14 cellular contexts compared by ENCODE assay signal in genomic region chr1:61047061-61047460, GRCh38. TPM values are rescaled to one million over a fixed set of nuclear protein-coding genes. Genes with fewer than 3 reads are reported as not detected.
DNase-seq lines count a peak whose midpoint lies in the region; ATAC-seq and TF ChIP-seq lines count a peak whose summit lies in the region.
"Had no signal": no experiment of that assay in that cellular context is flagged by ENCODE, and none has a peak within 500 bp of the region (broad histone marks: within the 10 kb centered on the region; RNA-seq: fewer than 3 reads in every experiment).

No MANE protein-coding gene starts in this region.

- intact Hi-C loops in CD4-positive, alpha-beta T cell (cut with DNase I, micrococcal nuclease) = loop anchor here (5.0 to 10.0 kb wide), 6 partner anchors 308 to 1072 kb away; no protein-coding TSS in a partner anchor
- intact Hi-C loops in PC-3 (cut with micrococcal nuclease) (no loop called here), aorta (cut with DNase I) (loop anchor here (10.0 kb wide), 2 partner anchors 598 to 1072 kb away; no protein-coding TSS in a partner anchor)

- no peaks in the 10 kb centered on the region for H3K9me3 ChIP-seq in CD4-positive, alpha-beta T cell (ENCODE audit: control insufficient read depth, low read length)
- H3K9me3 ChIP-seq in PC-3 (ENCODE audit: low read length) (no peaks in the 10 kb centered on the region), thoracic aorta (no peaks in the 10 kb centered on the region), aorta (ENCODE audit: control insufficient read depth, low read length) (no peaks in the 10 kb centered on the region), SJCRH30 (replicated peaks) (no peaks in the 10 kb centered on the region)
- H3K9me3 ChIP-seq: HAP-1 had no signal

- no peak for DNase-seq in CD4-positive, alpha-beta T cell
- DNase-seq in PC-3 (peak; percentile 21), thoracic aorta (ENCODE audit: low spot score) (no peak), aorta (no peak), HCEC 1CT (no peak), SJCRH30 (no peak)
- DNase-seq: CD8-positive, alpha-beta memory T cell; COR-L47; DMS 273 treated with DMSO at 0.1 percent for 48 hours had no signal

- H3K36me3 Mint-ChIP-seq in CD4-positive, alpha-beta T cell (ENCODE audit: low read depth) = no peaks in the 10 kb centered on the region
- H3K36me3 Mint-ChIP-seq: CD8-positive, alpha-beta memory T cell had no signal

- H3K27ac ChIP-seq in CD4-positive, alpha-beta T cell (ENCODE audit: low read depth, low read length) = no peak overlapping the region
- no peak overlapping the region for H3K27ac ChIP-seq in PC-3 (ENCODE audit: low read length)
- peak overlapping the region; percentile 42 to 96 for H3K27ac ChIP-seq in thoracic aorta
- H3K27ac ChIP-seq in aorta (ENCODE audit: low read depth in 1 of 2, low read length in 2 of 2) = no peak overlapping the region
- H3K27ac ChIP-seq in SJCRH30 = no peak overlapping the region
- H3K27ac ChIP-seq: BLaER1 treated with 17β-estradiol and CSF1 and Interleukin-3, amounts not matched to agents 10 nM and 100 nM; HL-60 had no signal

- H3K4me3 ChIP-seq in PC-3 (ENCODE audit: low read length) (no peak overlapping the region), thoracic aorta (no peak overlapping the region), aorta (ENCODE audit: low read length in 2 of 2) (no peak overlapping the region), SJCRH30 (no peak overlapping the region)
- H3K4me3 ChIP-seq: BLaER1 treated with 17β-estradiol and CSF1 and Interleukin-3, amounts not matched to agents 10 nM and 100 nM; HAP-1 had no signal

- BruUV-seq in PC-3 (replicated peaks; lab: Mats Ljungman, UMichigan) = no TSS peak

- no peak overlapping the region for H3K4me2 ChIP-seq in PC-3 (ENCODE audit: low read length)
- H3K4me2 ChIP-seq: BLaER1 treated with 17β-estradiol and CSF1 and Interleukin-3, amounts not matched to agents 10 nM and 100 nM had no signal

- H3K9me2 ChIP-seq in PC-3 (replicated peaks; ENCODE audit: low read length) = no peaks in the 10 kb centered on the region

- no peaks in the 10 kb centered on the region for H3F3A ChIP-seq in PC-3 (ENCODE audit: low read length, unreplicated experiment)

- POLR2A ChIA-PET in CD4-positive, alpha-beta T cell (lab: Charles Lee) = no interaction called here
- POLR2A ChIA-PET in PC-3 (lab: Charles Lee; ENCODE audit: unreplicated experiment) = no interaction called here

- no peaks in the 10 kb centered on the region for H3K79me2 ChIP-seq in PC-3 (ENCODE audit: low read length)

- H3K4me1 ChIP-seq in PC-3 (ENCODE audit: insufficient read depth, low read length) (peaks cover 4% of the 10 kb centered on the region), thoracic aorta (ENCODE audit: control insufficient read depth in 1 of 2, low read depth in 2 of 2) (peaks cover 3 to 16% of the 10 kb centered on the region in 2 donors), aorta (ENCODE audit: control insufficient read depth in 1 of 2, insufficient read depth in 2 of 2, low read length in 2 of 2) (peaks cover 0 to 4% of the 10 kb centered on the region in 2 donors), SJCRH30 (no peaks in the 10 kb centered on the region)

- H3K27me3 Mint-ChIP-seq in CD4-positive, alpha-beta T cell = peaks cover 60% of the 10 kb centered on the region

- H3K9me3 Mint-ChIP-seq in CD4-positive, alpha-beta T cell = no peaks in the 10 kb centered on the region
- H3K9me3 Mint-ChIP-seq: CD8-positive, alpha-beta memory T cell had no signal

- peak overlapping the region; percentile 13 for H3K4me3 Mint-ChIP-seq in CD4-positive, alpha-beta T cell
- H3K4me3 Mint-ChIP-seq: B cell had no signal

- no peak overlapping the region for H2AFZ ChIP-seq in PC-3 (ENCODE audit: low read length)

- H3K36me3 ChIP-seq in PC-3 (ENCODE audit: low read depth, low read length) (no peaks in the 10 kb centered on the region), thoracic aorta (no peaks in the 10 kb centered on the region), aorta (ENCODE audit: control insufficient read depth in 1 of 2, insufficient read depth in 2 of 2, low read length in 1 of 2) (no peaks in the 10 kb centered on the region), SJCRH30 (no peaks in the 10 kb centered on the region)
- H3K36me3 ChIP-seq: BLaER1 treated with 17β-estradiol and CSF1 and Interleukin-3, amounts not matched to agents 10 nM and 100 nM; HAP-1 had no signal

- H4K20me1 ChIP-seq in PC-3 (ENCODE audit: low read length) = no peaks in the 10 kb centered on the region

- ATAC-seq in CD4-positive, alpha-beta T cell (ENCODE audit: poor library complexity) = no peak
- ATAC-seq in PC-3 = no peak
- ATAC-seq in esophagus mucosa = peak; percentile 53
- ATAC-seq in thoracic aorta (ENCODE audit: insufficient number of reproducible peaks, low FRiP score, low read depth) = no peak
- no peak for ATAC-seq in aorta (ENCODE audit: low FRiP score)

- TF ChIP-seq CTCF in CD4-positive, alpha-beta T cell (IDR thresholded peaks at IDR 0.05) = no peak
- TF ChIP-seq CTCF in PC-3 (conservative IDR thresholded peaks at IDR 0.05; ENCODE audit: low read depth, low read length) (no peak), thoracic aorta (IDR thresholded peaks at IDR 0.05) (no peak)

- H3K9ac ChIP-seq in PC-3 (ENCODE audit: low read length) = no peak overlapping the region
- H3K9ac ChIP-seq: BLaER1 treated with 17β-estradiol and CSF1 and Interleukin-3, amounts not matched to agents 10 nM and 100 nM had no signal

- peaks cover 25% of the 10 kb centered on the region for H3K27me3 ChIP-seq in CD4-positive, alpha-beta T cell (ENCODE audit: control insufficient read depth, insufficient read depth, low read length)
- H3K27me3 ChIP-seq in PC-3 (ENCODE audit: low read length) = no peaks in the 10 kb centered on the region
- H3K27me3 ChIP-seq in thoracic aorta (replicated peaks; ENCODE audit: insufficient read depth) = no peaks in the 10 kb centered on the region
- no peaks in the 10 kb centered on the region for H3K27me3 ChIP-seq in aorta (ENCODE audit: control insufficient read depth in 1 of 2, insufficient read depth in 2 of 2, low read length in 1 of 2)
- H3K27me3 ChIP-seq in SJCRH30 = no peaks in the 10 kb centered on the region; the same call in 1 of the 2 replicates

- 85 to 89% methylated on average over 3 of the region's 3 CpGs for WGBS in aorta, 2 donors

- H3K27ac Mint-ChIP-seq in CD4-positive, alpha-beta T cell = no peak overlapping the region
- H3K27ac Mint-ChIP-seq: B cell had no signal

- H3K4me1 Mint-ChIP-seq in CD4-positive, alpha-beta T cell (ENCODE audit: low read depth) = peaks cover 20% of the 10 kb centered on the region

- CTCF ChIA-PET in CD4-positive, alpha-beta T cell (lab: Charles Lee) = no interaction called here
- CTCF ChIA-PET in PC-3 (lab: Charles Lee) = no interaction called here

RNA-seq across cellular contexts. Expression of gene NFIA, which starts 35.3 kb away (rescaled TPM):
- total RNA-seq in CD4-positive, alpha-beta T cell = 1 to 10 TPM; 4.8 to 5.9 TPM
- total RNA-seq in PC-3 (2014; rRNA removed) (5.2 and 12.7 TPM in 2 replicates), esophagus mucosa (47.5 TPM), thoracic aorta (100 to 1,000 TPM in 1 of 2 donors, 10 to 100 TPM in 1; 99.8 to 118 TPM), aorta (100 to 1,000 TPM; 139 to 221 TPM)
- 10 to 100 TPM; 15.3 to 25.7 TPM for polyA plus RNA-seq in aorta
- total RNA-seq in SJCRH30 (2014; rRNA removed; shearing (Covaris generic)) = 21.1 and 23.9 TPM in 2 replicates

Comparison
In these comparisons a context has a peak if more than half of its experiments do, and no peak if none do; other contexts are left out.
1. H3K27ac ChIP-seq: peak in thoracic aorta (2 of 2); none in CD4-positive, alpha-beta T cell (single experiment), PC-3 (single experiment), aorta (0 of 2) and SJCRH30 (single experiment).